8 cellular contexts compared by ENCODE assay signal in genomic region chr3:148309390-148310035, GRCh38.
A peak's percentile ranks its signal among the peaks of the same experiment; 100 is the strongest.
DNase-seq lines count a peak whose midpoint lies in the region; ATAC-seq, FAIRE-seq and TF ChIP-seq lines count a peak whose summit lies in the region.

No MANE protein-coding gene starts in this region.

- FAIRE-seq in HTR-8/SVneo (lab: Jason Lieb, UNC): peak; percentile 33

- no peaks in the 10 kb centered on the region for H3K36me3 ChIP-seq in cardiac muscle cell
- no peaks in the 10 kb centered on the region for H3K36me3 ChIP-seq in GM23248 (ENCODE audit: low read depth)
- no peaks in the 10 kb centered on the region for H3K36me3 ChIP-seq in right atrium auricular region

- H3K9me3 ChIP-seq in cardiac muscle cell (ENCODE audit: low read depth): no peaks in the 10 kb centered on the region
- H3K9me3 ChIP-seq in GM23248 (ENCODE audit: low read depth): no peaks in the 10 kb centered on the region
- no peaks in the 10 kb centered on the region for H3K9me3 ChIP-seq in right atrium auricular region

- H3K4me1 ChIP-seq in cardiac muscle cell (ENCODE audit: low read depth) (no peaks in the 10 kb centered on the region), GM23248 (ENCODE audit: insufficient read depth) (no peaks in the 10 kb centered on the region), right atrium auricular region (no peaks in the 10 kb centered on the region)

- DNase-seq in cardiac muscle cell (ENCODE audit: low read depth in 1 of 2, low spot score in 1 of 2): peak; percentile 58 to 64
- no peak for DNase-seq in left ventricle myocardium superior
- peak; percentile 70 for DNase-seq in GM23248
- peak; percentile 20 for DNase-seq in HTR-8/SVneo (ENCODE audit: insufficient read length, low spot score)
- DNase-seq in T1000 (lab: John Stamatoyannopoulos, UW): peak; percentile 4
- no peak for DNase-seq in right atrium auricular region (ENCODE audit: low spot score)
- DNase-seq in activated T-cell treated with anti-CD3 and anti-CD28 coated beads, Interleukin-2, amount 50 U/mL, for 1 hour: no peak

- no peaks in the 10 kb centered on the region for H3K9me2 ChIP-seq in GM23248 (ENCODE audit: insufficient read depth)

- no peaks in the 10 kb centered on the region for H3K79me2 ChIP-seq in GM23248 (ENCODE audit: insufficient read depth)

- intact Hi-C loops in left ventricle myocardium superior (cut with micrococcal nuclease): no loop called here

- H2AFZ ChIP-seq in GM23248: peak overlapping the region; percentile 84

- 11 to 21% methylated on average over 4 of the region's 4 CpGs for WGBS in GM23248 (ENCODE audit: low coverage in 1 of 2, low lambda C conversion rate in 2 of 2, missing lambda C conversion rate in 2 of 2), 2 experiments

- no peaks in the 10 kb centered on the region for H3F3A ChIP-seq in GM23248 (ENCODE audit: insufficient read depth)

- no peaks in the 10 kb centered on the region for H4K20me1 ChIP-seq in GM23248 (ENCODE audit: insufficient read depth)

- H3K27me3 ChIP-seq in cardiac muscle cell (no peaks in the 10 kb centered on the region), GM23248 (replicated peaks; ENCODE audit: insufficient read depth) (no peaks in the 10 kb centered on the region), right atrium auricular region (no peaks in the 10 kb centered on the region)

- H3K27ac ChIP-seq in cardiac muscle cell (no peak overlapping the region), GM23248 (no peak overlapping the region), right atrium auricular region (no peak overlapping the region)

- peak; percentile 88 for TF ChIP-seq CTCF in cardiac muscle cell (IDR thresholded peaks at IDR 0.05; ENCODE audit: low read depth, low read length)
- peak; percentile 22 to 69 for TF ChIP-seq CTCF in right atrium auricular region (IDR thresholded peaks at IDR 0.05)

- no peak overlapping the region for H3K4me3 ChIP-seq in cardiac muscle cell
- H3K4me3 ChIP-seq in GM23248: no peak overlapping the region
- H3K4me3 ChIP-seq in right atrium auricular region: no peak overlapping the region

- ATAC-seq in left ventricle myocardium superior (no peak), esophagus mucosa (no peak)

- no peak overlapping the region for H3K9ac ChIP-seq in GM23248

- in situ Hi-C loops in GM23248 (cut with MboI): no loop called here

- no peak overlapping the region for H3K4me2 ChIP-seq in GM23248 (ENCODE audit: unreplicated experiment)

Comparison
In these comparisons a context has a peak if more than half of its experiments do, and no peak if none do; other contexts are left out.
1. DNase-seq: peak in cardiac muscle cell (2 of 2), GM23248 (single experiment), HTR-8/SVneo (single experiment) and T1000 (single experiment); none in left ventricle myocardium superior (single experiment), right atrium auricular region (single experiment) and activated T-cell treated with anti-CD3 and anti-CD28 coated beads, Interleukin-2, amount 50 U/mL, for 1 hour (single experiment).